ENCODE assay signal across 16 cellular contexts in the genomic region with DNA sequence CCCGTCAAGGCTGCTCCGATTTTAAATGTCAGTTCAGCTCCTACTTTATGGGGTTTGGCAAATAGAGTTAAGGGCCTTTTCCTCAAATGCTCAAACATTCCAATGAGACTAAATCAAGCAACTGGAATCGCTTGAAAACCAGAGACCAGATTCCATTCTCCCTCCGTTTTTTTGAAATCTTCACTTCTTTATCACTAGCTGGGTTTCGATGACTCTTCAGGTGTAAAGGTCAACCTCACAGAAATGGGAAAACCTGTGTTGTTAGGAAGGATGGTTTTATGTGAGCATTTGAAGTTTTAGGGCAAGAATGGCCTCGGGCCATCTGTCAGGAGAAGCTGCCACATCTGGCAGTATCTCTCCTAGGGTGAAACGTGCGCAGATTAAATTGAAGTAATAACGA. TPM values are rescaled to one million over a fixed set of nuclear protein-coding genes. Genes with fewer than 3 reads are reported as not detected.
DNase-seq lines count a peak whose midpoint lies in the region; ATAC-seq and FAIRE-seq lines count a peak whose summit lies in the region.
"Had no signal": no experiment of that assay in that cellular context is flagged by ENCODE, and none has a peak within 500 bp of the region (broad histone marks: within the 10 kb centered on the region; RNA-seq: fewer than 3 reads in every experiment).

No MANE protein-coding gene starts in this region.

- H3K27me3 ChIP-seq in BLaER1, result peaks cover 23% of the 10 kb centered on the region
- H3K27me3 ChIP-seq in naive thymus-derived CD4-positive, alpha-beta T cell (ENCODE audit: control insufficient read depth in 2 of 2, insufficient read depth in 2 of 2, low read length in 2 of 2), result no peaks in the 10 kb centered on the region
- H3K27me3 ChIP-seq: BE2C had no signal

- POLR2A ChIA-PET in naive thymus-derived CD4-positive, alpha-beta T cell (lab: Charles Lee), result interaction anchor here (0.7 kb wide), 1 partner anchor 443 kb away, joined by 4 read pairs; no protein-coding TSS in a partner anchor

- peaks cover 15% of the 10 kb centered on the region for H3K9me3 ChIP-seq in BLaER1
- no peaks in the 10 kb centered on the region for H3K9me3 ChIP-seq in naive thymus-derived CD4-positive, alpha-beta T cell (ENCODE audit: control insufficient read depth in 2 of 3, low read length in 3 of 3)
- H3K9me3 ChIP-seq: BE2C, psoas muscle had no signal

- peak overlapping the region; percentile 97 for H3K4me2 ChIP-seq in BLaER1

- no peak overlapping the region for H3K9ac ChIP-seq in BLaER1

- H3K4me3 ChIP-seq in BLaER1, result 0 out of 2 replicates have a peak overlapping the region, but pooled peaks have one; percentile 66
- H3K4me3 ChIP-seq in naive thymus-derived CD4-positive, alpha-beta T cell (ENCODE audit: low read length), result no peak overlapping the region
- H3K4me3 ChIP-seq: lung had no signal

- peaks cover 6% of the 10 kb centered on the region; the same call in 1 of the 2 replicates for H4K20me1 ChIP-seq in BLaER1

- H3K9me3 Mint-ChIP-seq in IgD-negative memory B cell, result peaks cover 0 to 5% (median 4%) of the 10 kb centered on the region in 3 donors
- peaks cover 0 to 4% (median 0%) of the 10 kb centered on the region in 11 donors for H3K9me3 Mint-ChIP-seq in naive thymus-derived CD4-positive, alpha-beta T cell

- peak overlapping the region; percentile 81 to 96 (median 90) for H3K4me3 Mint-ChIP-seq in IgD-negative memory B cell
- H3K4me3 Mint-ChIP-seq in naive thymus-derived CD4-positive, alpha-beta T cell, result peak overlapping the region; percentile 83 to 94 (median 90)

- no peaks in the 10 kb centered on the region for H3K36me3 Mint-ChIP-seq in IgD-negative memory B cell
- H3K36me3 Mint-ChIP-seq in naive thymus-derived CD4-positive, alpha-beta T cell, result peaks cover 0 to 2% (median 0%) of the 10 kb centered on the region in 5 donors

- H3K27me3 Mint-ChIP-seq in IgD-negative memory B cell, result peaks cover 34% of the 10 kb centered on the region
- peaks cover 0 to 48% (median 20%) of the 10 kb centered on the region in 5 donors for H3K27me3 Mint-ChIP-seq in naive thymus-derived CD4-positive, alpha-beta T cell

- intact Hi-C loops in naive thymus-derived CD4-positive, alpha-beta T cell (cut with micrococcal nuclease), result loop anchor here (2.0 to 10.0 kb wide), 4 partner anchors 351 to 573 kb away; partner anchors contain the start of genes AFDN (in 1 of the 2) and RNASET2 (in 1 of the 2)

- peaks cover 55% of the 10 kb centered on the region for H3K4me1 ChIP-seq in BLaER1
- H3K4me1 ChIP-seq in naive thymus-derived CD4-positive, alpha-beta T cell (ENCODE audit: control insufficient read depth in 2 of 2, insufficient read depth in 2 of 2, low read length in 2 of 2), result peaks cover 0 to 4% of the 10 kb centered on the region in 2 donors
- H3K4me1 ChIP-seq: BE2C, psoas muscle had no signal

- no peaks in the 10 kb centered on the region; the same call in 1 of the 2 replicates for H3K36me3 ChIP-seq in BLaER1
- no peaks in the 10 kb centered on the region for H3K36me3 ChIP-seq in naive thymus-derived CD4-positive, alpha-beta T cell (ENCODE audit: control insufficient read depth in 2 of 3, insufficient read depth in 3 of 3, low read length in 3 of 3)
- H3K36me3 ChIP-seq: BE2C, stomach had no signal

- CTCF ChIA-PET in naive thymus-derived CD4-positive, alpha-beta T cell (lab: Charles Lee), result no interaction called here

- ATAC-seq in naive thymus-derived CD4-positive, alpha-beta T cell, result no peak
- ATAC-seq: psoas muscle had no signal

- peak overlapping the region; percentile 62 to 88 (median 74) for H3K27ac Mint-ChIP-seq in IgD-negative memory B cell
- peak overlapping the region in 4 of 9 donors; percentile 6 to 58 (median 48) for H3K27ac Mint-ChIP-seq in naive thymus-derived CD4-positive, alpha-beta T cell

- peaks cover 2 to 21% (median 15%) of the 10 kb centered on the region in 3 donors for H3K4me1 Mint-ChIP-seq in IgD-negative memory B cell
- peaks cover 8 to 24% (median 16%) of the 10 kb centered on the region in 7 donors for H3K4me1 Mint-ChIP-seq in naive thymus-derived CD4-positive, alpha-beta T cell

- DNase-seq in astrocyte of the hippocampus (ENCODE audit: low read depth, low spot score), result peak; percentile 6
- DNase-seq in naive thymus-derived CD4-positive, alpha-beta T cell, result no peak
- no peak for DNase-seq in SW 1271 (lab: John Stamatoyannopoulos, UW)
- no peak for DNase-seq in RCC 7860 (ENCODE audit: low spot score)
- DNase-seq in NCI-H2227 (lab: John Stamatoyannopoulos, UW; ENCODE audit: unreplicated experiment), result no peak
- no peak for DNase-seq in NCI-H82 (lab: John Stamatoyannopoulos, UW)
- DNase-seq: BE2C; NCI-H2107; psoas muscle; stimulated activated CD4-positive, alpha-beta T cell treated with anti-CD3 and anti-CD28 coated beads, Interleukin-2, amount 100 ng/mL, for 48 hours; stomach had no signal

- H3K27ac ChIP-seq in BLaER1, result no peak overlapping the region
- H3K27ac ChIP-seq in naive thymus-derived CD4-positive, alpha-beta T cell (ENCODE audit: low read depth, low read length), result no peak overlapping the region
- H3K27ac ChIP-seq: psoas muscle had no signal

- FAIRE-seq in RCC 7860 (lab: Jason Lieb, UNC), result no peak

RNA-seq across cellular contexts. Expression of gene TTLL2, which starts 24.9 kb away (rescaled TPM):
- polyA plus RNA-seq in IgD-negative memory B cell, result not detected
- not detected for total RNA-seq in naive thymus-derived CD4-positive, alpha-beta T cell
- not detected for polyA plus RNA-seq in naive thymus-derived CD4-positive, alpha-beta T cell
- total RNA-seq: activated CD8-positive, alpha-beta memory T cell treated with anti-CD3 and anti-CD28 coated beads for 36 hours; LHCN-M2; lung; psoas muscle; stomach had no signal
- polyA plus RNA-seq: lung, psoas muscle, stomach had no signal

RNA-seq across cellular contexts. Expression of gene UNC93A, which starts 58.7 kb away (rescaled TPM):
- polyA plus RNA-seq in IgD-negative memory B cell, result not detected
- not detected for total RNA-seq in naive thymus-derived CD4-positive, alpha-beta T cell
- polyA plus RNA-seq in naive thymus-derived CD4-positive, alpha-beta T cell, result not detected
- total RNA-seq: activated CD8-positive, alpha-beta memory T cell treated with anti-CD3 and anti-CD28 coated beads for 36 hours; LHCN-M2; lung; psoas muscle had no signal
- polyA plus RNA-seq: lung, psoas muscle had no signal
